Comparison of ENCODE assay signal across 24 cellular contexts in genomic region chr22:38685761-38686160, GRCh38.
"Had no signal": no experiment of that assay in that cellular context is flagged by ENCODE, and none has a peak within 500 bp of the region (broad histone marks: within the 10 kb centered on the region; RNA-seq: fewer than 3 reads in every experiment).

No MANE protein-coding gene starts in this region.

- H3K4me3 ChIP-seq: adrenal gland, body of pancreas, Peyer's patch had no signal

- ATAC-seq: activated T-cell treated with anti-CD3 and anti-CD28 coated beads, Interleukin-2, amount 50 U/mL, for 4 hours; body of pancreas; WTC11 had no signal

- H3K9me3 ChIP-seq: adrenal gland, body of pancreas, Peyer's patch had no signal

- H3K27ac ChIP-seq: adrenal gland, body of pancreas, Peyer's patch had no signal

- H3K27me3 ChIP-seq: adrenal gland, body of pancreas, Peyer's patch had no signal

- H3K27me3 Mint-ChIP-seq: activated CD4-positive, alpha-beta memory T cell treated with anti-CD3 and anti-CD28 coated beads for 36 hours; activated CD4-positive, alpha-beta T cell treated with anti-CD3 and anti-CD28 coated beads, Interleukin-2, amount 10 ng/mL, durations not matched to agents 7 days and 5 days; activated naive CD8-positive, alpha-beta T cell; central memory CD8-positive, alpha-beta T cell had no signal

- DNase-seq: activated CD4-positive, alpha-beta memory T cell treated with anti-CD3 and anti-CD28 coated beads for 36 hours; activated CD4-positive, alpha-beta T cell treated with anti-CD3 and anti-CD28 coated beads, Interleukin-2, amount 10 ng/mL, durations not matched to agents 7 days and 5 days; activated CD4-positive, CD25-positive, alpha-beta regulatory T cell treated with anti-CD3 and anti-CD28 coated beads, Interleukin-2, amount 50 U/mL, for 72 hours; activated CD8-positive, alpha-beta memory T cell treated with anti-CD3 and anti-CD28 coated beads for 24 hours; activated effector memory CD4-positive, alpha-beta T cell treated with anti-CD3 and anti-CD28 coated beads, Interleukin-2, amount 50 U/mL, for 16 hours; activated naive CD4-positive, alpha-beta T cell treated with anti-CD3 and anti-CD28 coated beads for 36 hours; activated T-cell treated with anti-CD3 and anti-CD28 coated beads, Interleukin-2, amount 50 U/mL, for 4 hours; adrenal gland; aorta; body of pancreas; Kasumi-1; NCI-H1105 treated with DMSO at 0.1 percent for 48 hours; NCI-H1436 treated with DMSO at 0.1 percent for 48 hours; NCI-H187; NCI-H2081; NCI-H510A treated with DMSO at 0.1 percent for 48 hours; NCI-H69; Peyer's patch; SHP77 treated with DMSO at 0.1 percent for 48 hours; T-helper 9 cell had no signal

- H3K27ac Mint-ChIP-seq: activated CD4-positive, alpha-beta memory T cell treated with anti-CD3 and anti-CD28 coated beads for 36 hours; activated CD4-positive, alpha-beta T cell treated with anti-CD3 and anti-CD28 coated beads, Interleukin-2, amount 10 ng/mL, durations not matched to agents 7 days and 5 days; activated naive CD4-positive, alpha-beta T cell treated with anti-CD3 and anti-CD28 coated beads for 36 hours; activated naive CD8-positive, alpha-beta T cell; T-helper 1 cell treated with Interleukin-12 subunit alpha and Interleukin-12 subunit beta and Interleukin-4 antibody, amounts not matched to agents 30 μg/mL and 1 μg/mL, for 36 hours; WTC11 had no signal

- H3K9me3 Mint-ChIP-seq: activated CD4-positive, alpha-beta memory T cell treated with anti-CD3 and anti-CD28 coated beads for 36 hours; activated CD4-positive, alpha-beta T cell treated with anti-CD3 and anti-CD28 coated beads, Interleukin-2, amount 10 ng/mL, durations not matched to agents 7 days and 5 days; activated naive CD4-positive, alpha-beta T cell treated with anti-CD3 and anti-CD28 coated beads for 36 hours; activated T-cell treated with anti-CD3 and anti-CD28 coated beads, Interleukin-2, amount 50 U/mL, for 4 hours; central memory CD8-positive, alpha-beta T cell; T-helper 1 cell treated with Interleukin-12 subunit alpha and Interleukin-12 subunit beta and Interleukin-4 antibody, amounts not matched to agents 30 μg/mL and 1 μg/mL, for 36 hours had no signal

- H3K4me3 Mint-ChIP-seq: activated CD4-positive, alpha-beta memory T cell treated with anti-CD3 and anti-CD28 coated beads for 36 hours; activated CD4-positive, alpha-beta T cell treated with anti-CD3 and anti-CD28 coated beads, Interleukin-2, amount 10 ng/mL, durations not matched to agents 7 days and 5 days; activated naive CD4-positive, alpha-beta T cell treated with anti-CD3 and anti-CD28 coated beads for 36 hours; activated naive CD8-positive, alpha-beta T cell; activated T-cell treated with anti-CD3 and anti-CD28 coated beads, Interleukin-2, amount 50 U/mL, for 4 hours; central memory CD8-positive, alpha-beta T cell; T-helper 1 cell treated with Interleukin-12 subunit alpha and Interleukin-12 subunit beta and Interleukin-4 antibody, amounts not matched to agents 30 μg/mL and 1 μg/mL, for 36 hours; WTC11 had no signal
